Comparison of ENCODE assay signal across 1 cellular context in the genomic region with DNA sequence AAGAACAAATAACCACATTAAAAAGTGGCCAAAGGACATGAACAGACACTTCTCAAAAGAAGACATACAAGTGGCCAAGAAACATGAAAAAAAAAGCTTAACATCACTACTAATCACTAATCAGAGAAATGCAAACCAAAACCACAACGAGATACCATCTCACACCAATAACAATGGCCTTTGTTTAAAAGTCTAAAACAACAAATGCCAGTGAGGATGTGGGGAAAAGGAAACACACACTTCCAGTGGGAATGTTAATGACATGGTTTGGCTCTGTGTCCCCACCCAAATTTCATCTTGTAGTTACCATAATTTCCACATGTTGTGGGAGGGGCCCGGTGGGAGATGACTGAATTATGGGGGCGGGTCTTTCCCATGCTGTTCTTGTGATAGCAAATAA.
A peak's percentile ranks its signal among the peaks of the same experiment; 100 is the strongest.
TF ChIP-seq lines count a peak whose summit lies in the region.

No MANE protein-coding gene starts in this region.

TF ChIP-seq in HepG2, 621 proteins besides CTCF, POLR2A, EP300 and RAD21:
- TF ChIP-seq, protein P1, sequence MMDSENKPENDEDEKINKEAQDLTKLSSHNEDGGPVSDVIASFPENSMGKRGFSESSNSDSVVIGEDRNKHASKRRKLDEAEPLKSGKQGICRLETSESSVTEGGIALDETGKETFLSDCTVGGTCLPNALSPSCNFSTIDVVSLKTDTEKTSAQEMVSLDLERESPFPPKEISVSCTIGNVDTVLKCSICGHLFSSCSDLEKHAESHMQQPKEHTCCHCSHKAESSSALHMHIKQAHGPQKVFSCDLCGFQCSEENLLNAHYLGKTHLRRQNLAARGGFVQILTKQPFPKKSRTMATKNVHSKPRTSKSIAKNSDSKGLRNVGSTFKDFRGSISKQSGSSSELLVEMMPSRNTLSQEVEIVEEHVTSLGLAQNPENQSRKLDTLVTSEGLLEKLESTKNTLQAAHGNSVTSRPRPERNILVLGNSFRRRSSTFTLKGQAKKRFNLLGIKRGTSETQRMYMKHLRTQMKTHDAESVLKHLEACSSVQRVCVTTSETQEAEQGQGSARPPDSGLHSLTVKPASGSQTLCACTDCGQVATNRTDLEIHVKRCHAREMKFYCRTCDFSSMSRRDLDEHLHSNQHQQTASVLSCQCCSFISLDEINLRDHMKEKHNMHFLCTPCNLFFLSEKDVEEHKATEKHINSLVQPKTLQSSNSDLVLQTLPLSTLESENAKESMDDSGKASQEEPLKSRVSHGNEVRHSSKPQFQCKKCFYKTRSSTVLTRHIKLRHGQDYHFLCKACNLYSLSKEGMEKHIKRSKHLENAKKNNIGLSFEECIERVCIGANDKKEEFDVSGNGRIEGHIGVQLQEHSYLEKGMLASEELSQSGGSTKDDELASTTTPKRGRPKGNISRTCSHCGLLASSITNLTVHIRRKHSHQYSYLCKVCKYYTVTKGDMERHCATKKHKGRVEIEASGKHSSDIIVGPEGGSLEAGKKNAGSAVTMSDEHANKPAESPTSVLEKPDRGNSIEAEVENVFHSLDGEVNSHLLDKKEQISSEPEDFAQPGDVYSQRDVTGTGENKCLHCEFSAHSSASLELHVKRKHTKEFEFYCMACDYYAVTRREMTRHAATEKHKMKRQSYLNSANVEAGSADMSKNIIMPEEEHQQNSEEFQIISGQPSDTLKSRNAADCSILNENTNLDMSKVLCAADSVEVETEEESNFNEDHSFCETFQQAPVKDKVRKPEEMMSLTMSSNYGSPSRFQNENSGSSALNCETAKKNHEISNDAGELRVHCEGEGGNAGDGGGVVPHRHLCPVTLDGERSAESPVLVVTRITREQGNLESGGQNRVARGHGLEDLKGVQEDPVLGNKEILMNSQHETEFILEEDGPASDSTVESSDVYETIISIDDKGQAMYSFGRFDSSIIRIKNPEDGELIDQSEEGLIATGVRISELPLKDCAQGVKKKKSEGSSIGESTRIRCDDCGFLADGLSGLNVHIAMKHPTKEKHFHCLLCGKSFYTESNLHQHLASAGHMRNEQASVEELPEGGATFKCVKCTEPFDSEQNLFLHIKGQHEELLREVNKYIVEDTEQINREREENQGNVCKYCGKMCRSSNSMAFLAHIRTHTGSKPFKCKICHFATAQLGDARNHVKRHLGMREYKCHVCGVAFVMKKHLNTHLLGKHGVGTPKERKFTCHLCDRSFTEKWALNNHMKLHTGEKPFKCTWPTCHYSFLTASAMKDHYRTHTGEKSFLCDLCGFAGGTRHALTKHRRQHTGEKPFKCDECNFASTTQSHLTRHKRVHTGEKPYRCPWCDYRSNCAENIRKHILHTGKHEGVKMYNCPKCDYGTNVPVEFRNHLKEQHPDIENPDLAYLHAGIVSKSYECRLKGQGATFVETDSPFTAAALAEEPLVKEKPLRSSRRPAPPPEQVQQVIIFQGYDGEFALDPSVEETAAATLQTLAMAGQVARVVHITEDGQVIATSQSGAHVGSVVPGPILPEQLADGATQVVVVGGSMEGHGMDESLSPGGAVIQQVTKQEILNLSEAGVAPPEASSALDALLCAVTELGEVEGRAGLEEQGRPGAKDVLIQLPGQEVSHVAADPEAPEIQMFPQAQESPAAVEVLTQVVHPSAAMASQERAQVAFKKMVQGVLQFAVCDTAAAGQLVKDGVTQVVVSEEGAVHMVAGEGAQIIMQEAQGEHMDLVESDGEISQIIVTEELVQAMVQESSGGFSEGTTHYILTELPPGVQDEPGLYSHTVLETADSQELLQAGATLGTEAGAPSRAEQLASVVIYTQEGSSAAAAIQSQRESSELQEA (CRISPR knock-in tag; IDR thresholded peaks at IDR 0.05; ENCODE audit: not compliant biosample characterization), result no peak
- TF ChIP-seq ADNP (CRISPR knock-in tag; IDR thresholded peaks at IDR 0.05), result no peak
- TF ChIP-seq PHB2 (IDR thresholded peaks at IDR 0.05; ENCODE audit: partially characterized antibody), result no peak
- peak; percentile 53; the same call in 1 of the 2 replicates for TF ChIP-seq SOX5 (CRISPR knock-in tag; IDR thresholded peaks at IDR 0.05; ENCODE audit: borderline replicate concordance)
- TF ChIP-seq RBFOX2 (IDR thresholded peaks at IDR 0.05; ENCODE audit: low read depth, low read length), result no peak
- no peak for TF ChIP-seq SOX13 (IDR thresholded peaks at IDR 0.05)
- TF ChIP-seq SOX13 (CRISPR knock-in tag; conservative IDR thresholded peaks at IDR 0.05 in 1 of 2, IDR thresholded peaks at IDR 0.05 in 1 of 2), result peak in 1 of 2 experiments; percentile 66; a peak in 2 of 4 replicates
